In the genomic region with DNA sequence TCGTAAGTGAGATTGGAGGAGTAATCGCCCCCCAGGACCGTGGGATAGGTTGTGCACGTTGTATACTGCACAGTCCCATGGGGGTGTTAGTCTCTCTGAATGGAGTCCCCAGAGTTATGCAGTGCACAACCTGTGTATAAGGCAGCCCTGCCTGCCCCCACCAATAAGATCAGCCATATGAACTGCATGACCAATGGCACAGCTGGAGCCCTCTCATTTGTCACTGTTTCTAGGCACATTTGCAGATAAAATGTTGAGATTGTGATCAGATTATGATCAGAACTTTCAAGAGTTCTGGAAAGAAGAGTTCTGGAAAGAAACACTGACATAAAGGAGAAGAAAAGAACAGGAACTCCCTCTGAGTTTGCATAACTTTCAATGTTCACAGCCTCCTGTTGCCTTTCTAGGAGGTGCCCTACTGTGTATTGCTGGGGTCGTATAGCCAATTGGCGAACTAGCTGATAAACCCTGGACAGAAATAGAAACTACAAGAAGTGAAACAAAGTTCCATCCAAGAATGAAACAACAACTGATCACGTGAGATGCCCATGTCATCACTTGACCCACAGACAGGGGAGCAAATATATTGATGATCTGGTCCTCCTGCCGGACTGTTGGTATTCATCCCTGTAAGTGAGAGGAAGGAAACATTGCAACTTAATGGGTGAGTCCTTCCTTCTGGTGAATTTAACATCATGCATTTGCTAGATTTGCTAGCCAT, we compare ENCODE assay signal across 11 cellular contexts. TPM values are rescaled to one million over a fixed set of nuclear protein-coding genes. Genes with fewer than 3 reads are reported as not detected.
DNase-seq lines count a peak whose midpoint lies in the region; ATAC-seq, FAIRE-seq and TF ChIP-seq lines count a peak whose summit lies in the region.
"Had no signal": no experiment of that assay in that cellular context is flagged by ENCODE, and none has a peak within 500 bp of the region (broad histone marks: within the 10 kb centered on the region; RNA-seq: fewer than 3 reads in every experiment).

No MANE protein-coding gene starts in this region.

- 67 to 74% methylated on average over 8 of the region's 8 CpGs for WGBS in thyroid gland, 2 donors

- peaks cover 0 to 5% of the 10 kb centered on the region in 2 donors for H3K4me1 ChIP-seq in thyroid gland

- peaks cover 0 to 3% of the 10 kb centered on the region in 2 donors for H3K4me1 Mint-ChIP-seq in effector memory CD8-positive, alpha-beta T cell (ENCODE audit: low read depth in 2 of 2)

- no peaks in the 10 kb centered on the region for H3K9me3 ChIP-seq in thyroid gland

- H3K27me3 Mint-ChIP-seq in effector memory CD8-positive, alpha-beta T cell, result no peaks in the 10 kb centered on the region

- peak; percentile 92 for ATAC-seq in GM21423 (IDR thresholded peaks at IDR 0.05; ENCODE audit: unreplicated experiment)
- peak; percentile 97 for ATAC-seq in HG03280 (IDR thresholded peaks at IDR 0.05; ENCODE audit: unreplicated experiment)
- ATAC-seq in effector memory CD8-positive, alpha-beta T cell (replicated peaks), result peak; percentile 79

- TF ChIP-seq CTCF in thyroid gland (IDR thresholded peaks at IDR 0.05), result no peak

- H3K36me3 Mint-ChIP-seq in effector memory CD8-positive, alpha-beta T cell (ENCODE audit: insufficient read depth), result peaks cover 3% of the 10 kb centered on the region

- peaks cover 0 to 2% of the 10 kb centered on the region in 2 donors for H3K9me3 Mint-ChIP-seq in effector memory CD8-positive, alpha-beta T cell

- intact Hi-C loops in thyroid gland (cut with DNase I), result no loop called here

- H3K36me3 ChIP-seq in thyroid gland, result no peaks in the 10 kb centered on the region

- no peak overlapping the region for H3K27ac ChIP-seq in thyroid gland

- no peak overlapping the region for H3K27ac Mint-ChIP-seq in effector memory CD8-positive, alpha-beta T cell

- DNase-seq in GM18507 (ENCODE audit: extremely low spot score, insufficient read length, low read depth) (no peak), NCI-H2081 treated with DMSO at 0.1 percent for 48 hours (lab: John Stamatoyannopoulos, UW) (no peak), glomerular visceral epithelial cell (ENCODE audit: extremely low spot score) (no peak), thyroid gland (no peak), NCI-H345 treated with DMSO at 0.1 percent for 48 hours (lab: John Stamatoyannopoulos, UW; ENCODE audit: unreplicated experiment) (no peak)
- no peak for DNase-seq in effector memory CD8-positive, alpha-beta T cell
- DNase-seq: central memory CD4-positive, alpha-beta T cell; GDM1; NCI-H1417 treated with DMSO at 0.1 percent for 48 hours had no signal

- no peak overlapping the region for H3K4me3 Mint-ChIP-seq in effector memory CD8-positive, alpha-beta T cell

- peak; percentile 96 for FAIRE-seq in GM18507 (lab: Jason Lieb, UNC)

- no peaks in the 10 kb centered on the region for H3K27me3 ChIP-seq in thyroid gland

- no peak for TF ChIP-seq POLR2A in thyroid gland (IDR thresholded peaks at IDR 0.05)

- no peak overlapping the region for H3K4me3 ChIP-seq in thyroid gland (replicated peaks in 1 of 3)

RNA-seq across cellular contexts. Expression of a gene that starts 49.6 kb away (rescaled TPM):
- 100 to 1,000 TPM in 3 of 4 donors, 10 to 100 TPM in 1; 94.8 to 312 (median 154) TPM for total RNA-seq in thyroid gland
